ENCODE assay signal across 9 cellular contexts in genomic region chr16:87389245-87389644, GRCh38. TPM values are rescaled to one million over a fixed set of nuclear protein-coding genes. Genes with fewer than 3 reads are reported as not detected.
DNase-seq lines count a peak whose midpoint lies in the region; ATAC-seq and TF ChIP-seq lines count a peak whose summit lies in the region.
"Had no signal": no experiment of that assay in that cellular context is flagged by ENCODE, and none has a peak within 500 bp of the region (broad histone marks: within the 10 kb centered on the region; RNA-seq: fewer than 3 reads in every experiment).

No MANE protein-coding gene starts in this region.

- DNase-seq in DMS 273 treated with DMSO at 0.1 percent for 48 hours (lab: John Stamatoyannopoulos, UW) (peak; percentile 38), NCI-H524 treated with DMSO at 0.1 percent for 48 hours (lab: John Stamatoyannopoulos, UW) (peak; percentile 71), dorsolateral prefrontal cortex (no peak), GM13976 (ENCODE audit: low spot score) (no peak), AG20443 (ENCODE audit: low spot score) (no peak), anterior cingulate cortex (lab: John Stamatoyannopoulos, UW) (no peak)
- DNase-seq: effector CD4-positive, alpha-beta T cell had no signal

- H3K9ac ChIP-seq in parathyroid adenoma: no peak overlapping the region

- H3K27ac ChIP-seq in dorsolateral prefrontal cortex (peak overlapping the region in 51 of 59 donors; percentile 31 to 100 (median 98)), parathyroid adenoma (peak overlapping the region; percentile 21)

- ATAC-seq in GM18502 (IDR thresholded peaks at IDR 0.05; ENCODE audit: poor library complexity, unreplicated experiment): no peak

- no peak for TF ChIP-seq CTCF in dorsolateral prefrontal cortex (IDR thresholded peaks at IDR 0.05 in 54 of 56, conservative IDR thresholded peaks at IDR 0.05 in 2 of 56; ENCODE audit: low read depth in 1 of 56, partially characterized antibody in 56 of 56)
- no peak for TF ChIP-seq CTCF in parathyroid adenoma (IDR thresholded peaks at IDR 0.05)
- TF ChIP-seq CTCF in GM13976 (IDR thresholded peaks at IDR 0.05; ENCODE audit: borderline replicate concordance, control extremely low read depth, extremely low read depth, insufficient read depth, missing control alignments): no peak

- no peak overlapping the region for H3K4me2 ChIP-seq in parathyroid adenoma (ENCODE audit: low read length)

- peaks cover 20% of the 10 kb centered on the region for H3K4me1 ChIP-seq in parathyroid adenoma

- no peaks in the 10 kb centered on the region for H3K79me2 ChIP-seq in parathyroid adenoma

- H3K27me3 ChIP-seq in dorsolateral prefrontal cortex: no peaks in the 10 kb centered on the region
- no peaks in the 10 kb centered on the region for H3K27me3 ChIP-seq in parathyroid adenoma (ENCODE audit: control insufficient read depth, insufficient read depth, low read length)

- H2AFZ ChIP-seq in parathyroid adenoma: no peak overlapping the region

- intact Hi-C loops in dorsolateral prefrontal cortex (cut with DNase I): loop anchor here in 1 of 2 donors (10.0 kb wide), 1 partner anchor 824 kb away; the partner anchor contains the start of gene FOXC2

- H3K4me3 ChIP-seq in dorsolateral prefrontal cortex (peak overlapping the region in 1 of 59 donors; percentile 58), parathyroid adenoma (ENCODE audit: low read depth, low read length) (no peak overlapping the region)

- in situ Hi-C loops in GM13976 (cut with MboI; ENCODE audit: low sequenced_read_pairs, unreplicated experiment): no loop called here

- no peaks in the 10 kb centered on the region for H3K36me3 ChIP-seq in parathyroid adenoma (ENCODE audit: control insufficient read depth, insufficient read depth, low read length)

- H3K9me3 ChIP-seq in parathyroid adenoma (ENCODE audit: control insufficient read depth, low read length): no peaks in the 10 kb centered on the region

RNA-seq across cellular contexts. Expression of gene MAP1LC3B, which starts 2.9 kb away (rescaled TPM):
- 100 to 1,000 TPM in 115 of 120 experiments, 10 to 100 TPM in 5; 88.4 to 163 (median 131) TPM for total RNA-seq in dorsolateral prefrontal cortex

RNA-seq across cellular contexts. Expression of gene FBXO31, which starts 5.7 kb away (rescaled TPM):
- total RNA-seq in dorsolateral prefrontal cortex: 100 to 1,000 TPM in 6 of 120 experiments, 10 to 100 TPM in 114; 43.6 to 107 (median 78.8) TPM

Comparison
In these comparisons a context has a peak if more than half of its experiments do, and no peak if none do; other contexts are left out.
1. DNase-seq: peak in DMS 273 treated with DMSO at 0.1 percent for 48 hours (single experiment) and NCI-H524 treated with DMSO at 0.1 percent for 48 hours (single experiment); none in dorsolateral prefrontal cortex (0 of 10), GM13976 (single experiment), AG20443 (single experiment) and anterior cingulate cortex (0 of 58).